In genomic region chr21:44908496-44908895, GRCh38 we compare ENCODE assay signal across 16 cellular contexts. TPM values are rescaled to one million over a fixed set of nuclear protein-coding genes. Genes with fewer than 3 reads are reported as not detected.
DNase-seq lines count a peak whose midpoint lies in the region; ATAC-seq and TF ChIP-seq lines count a peak whose summit lies in the region.
"Had no signal": no experiment of that assay in that cellular context is flagged by ENCODE, and none has a peak within 500 bp of the region (broad histone marks: within the 10 kb centered on the region; RNA-seq: fewer than 3 reads in every experiment).

No MANE protein-coding gene starts in this region.

- H3K27ac ChIP-seq in CD4-positive, alpha-beta T cell (ENCODE audit: low read depth, low read length), result no peak overlapping the region
- H3K27ac ChIP-seq in smooth muscle cell (ENCODE audit: low read depth), result no peak overlapping the region

- no peak overlapping the region for H2AFZ ChIP-seq in smooth muscle cell (ENCODE audit: low read depth)

- H3K9me3 Mint-ChIP-seq in CD4-positive, alpha-beta T cell, result no peaks in the 10 kb centered on the region
- no peaks in the 10 kb centered on the region for H3K9me3 Mint-ChIP-seq in effector memory CD8-positive, alpha-beta T cell
- H3K9me3 Mint-ChIP-seq: HFFc6 had no signal

- no peaks in the 10 kb centered on the region for H4K20me1 ChIP-seq in smooth muscle cell (ENCODE audit: low read depth)

- intact Hi-C loops in CD4-positive, alpha-beta T cell (cut with DNase I, micrococcal nuclease), result no loop called here

- H3K4me1 ChIP-seq in smooth muscle cell (ENCODE audit: low read depth), result peaks cover 9% of the 10 kb centered on the region

- peak overlapping the region; percentile 55 for H3K4me2 ChIP-seq in smooth muscle cell

- peaks cover 62% of the 10 kb centered on the region for H3K36me3 Mint-ChIP-seq in CD4-positive, alpha-beta T cell (ENCODE audit: low read depth)
- peaks cover 84% of the 10 kb centered on the region for H3K36me3 Mint-ChIP-seq in effector memory CD8-positive, alpha-beta T cell (ENCODE audit: insufficient read depth)
- H3K36me3 Mint-ChIP-seq: brain had no signal

- no peak for TF ChIP-seq CTCF in CD4-positive, alpha-beta T cell (IDR thresholded peaks at IDR 0.05)
- TF ChIP-seq CTCF in NB4 (IDR thresholded peaks at IDR 0.05; ENCODE audit: low read depth, low read length), result no peak
- no peak for TF ChIP-seq CTCF in smooth muscle cell (IDR thresholded peaks at IDR 0.05; ENCODE audit: borderline replicate concordance, insufficient read depth, poor library complexity, severe bottlenecking)

- H3K27me3 ChIP-seq in CD4-positive, alpha-beta T cell (ENCODE audit: control insufficient read depth, insufficient read depth, low read length), result no peaks in the 10 kb centered on the region
- H3K27me3 ChIP-seq in smooth muscle cell (ENCODE audit: low read depth), result no peaks in the 10 kb centered on the region

- CTCF ChIA-PET in CD4-positive, alpha-beta T cell (lab: Charles Lee), result interaction anchor here (0.6 to 1.8 kb wide), 2 partner anchors 11 to 19 kb away, joined by 3 to 4 read pairs; no protein-coding TSS in a partner anchor

- peak overlapping the region; percentile 88 for H3K27ac Mint-ChIP-seq in CD4-positive, alpha-beta T cell
- peak overlapping the region; percentile 61 to 62 for H3K27ac Mint-ChIP-seq in effector memory CD8-positive, alpha-beta T cell
- H3K27ac Mint-ChIP-seq: HFFc6 had no signal

- DNase-seq in CD4-positive, alpha-beta T cell, result no peak
- DNase-seq in NB4 (ENCODE audit: low read depth), result peak; percentile 46
- DNase-seq in effector memory CD8-positive, alpha-beta T cell, result no peak
- no peak for DNase-seq in smooth muscle cell (lab: John Stamatoyannopoulos, UW; ENCODE audit: unreplicated experiment)
- DNase-seq in inferior parietal cortex (ENCODE audit: extremely low spot score), result no peak
- DNase-seq in NCI-H526 treated with DMSO at 0.1 percent for 48 hours (lab: John Stamatoyannopoulos, UW), result no peak
- DNase-seq: activated T-cell treated with anti-CD3 and anti-CD28 coated beads, Interleukin-2, amount 50 U/mL, for 48 hours; COR-L47; HFFc6; NCI-H1930; NCI-H510A treated with DMSO at 0.1 percent for 48 hours; occipital lobe had no signal

- H3K27me3 Mint-ChIP-seq in CD4-positive, alpha-beta T cell, result no peaks in the 10 kb centered on the region
- H3K27me3 Mint-ChIP-seq in effector memory CD8-positive, alpha-beta T cell, result no peaks in the 10 kb centered on the region

- no peak for TF ChIP-seq POLR2A in NB4 (IDR thresholded peaks at IDR 0.05; ENCODE audit: extremely low read depth, insufficient read length)

- H3K4me3 ChIP-seq in NB4 (ENCODE audit: low read depth, low read length), result no peak overlapping the region
- H3K4me3 ChIP-seq in smooth muscle cell, result no peak overlapping the region
- H3K4me3 ChIP-seq: skin epidermis had no signal

- H3K4me3 Mint-ChIP-seq in CD4-positive, alpha-beta T cell, result peak overlapping the region; percentile 35
- H3K4me3 Mint-ChIP-seq in effector memory CD8-positive, alpha-beta T cell, result no peak overlapping the region
- H3K4me3 Mint-ChIP-seq: brain, HFFc6 had no signal

- H3K36me3 ChIP-seq in smooth muscle cell (ENCODE audit: low read depth), result no peaks in the 10 kb centered on the region

- no peaks in the 10 kb centered on the region for H3K79me2 ChIP-seq in smooth muscle cell (ENCODE audit: low read depth)

- no peak for ATAC-seq in CD4-positive, alpha-beta T cell (ENCODE audit: poor library complexity)
- no peak for ATAC-seq in effector memory CD8-positive, alpha-beta T cell (replicated peaks)
- no peak for ATAC-seq in HG02970 (IDR thresholded peaks at IDR 0.05; ENCODE audit: low FRiP score, unreplicated experiment)
- ATAC-seq: activated CD4-positive, CD25-positive, alpha-beta regulatory T cell treated with anti-CD3 and anti-CD28 coated beads, Interleukin-2, amount 50 U/mL, for 24 hours had no signal

- POLR2A ChIA-PET in CD4-positive, alpha-beta T cell (lab: Charles Lee), result interaction anchor here (1.4 to 3.7 kb wide), 6 partner anchors 8 to 35 kb away, joined by 4 to 19 read pairs (median 9); partner anchors contain the start of genes ITGB2 and PTTG1IP

- no peak overlapping the region for H3K9ac ChIP-seq in smooth muscle cell (ENCODE audit: low read depth)

- WGBS in smooth muscle cell (ENCODE audit: low lambda C conversion rate), result 62% methylated on average over 12 of the region's 12 CpGs

- no peaks in the 10 kb centered on the region for H3F3A ChIP-seq in smooth muscle cell (ENCODE audit: low read depth)

- H3K9me3 ChIP-seq in CD4-positive, alpha-beta T cell (ENCODE audit: control insufficient read depth, low read length), result no peaks in the 10 kb centered on the region
- H3K9me3 ChIP-seq in smooth muscle cell (replicated peaks; ENCODE audit: low read depth), result no peaks in the 10 kb centered on the region

- H3K4me1 Mint-ChIP-seq in CD4-positive, alpha-beta T cell (ENCODE audit: low read depth), result peaks cover 56% of the 10 kb centered on the region
- H3K4me1 Mint-ChIP-seq in effector memory CD8-positive, alpha-beta T cell (ENCODE audit: low read depth in 2 of 2), result peaks cover 44 to 50% of the 10 kb centered on the region in 2 donors

RNA-seq across cellular contexts. Expression of gene ITGB2, which starts 12.2 kb away (rescaled TPM):
- 100 to 1,000 TPM; 283 to 284 TPM for total RNA-seq in CD4-positive, alpha-beta T cell
- 0.18 TPM in 1 of 2 replicates, not detected in the other for total RNA-seq in smooth muscle cell
- polyA plus RNA-seq in smooth muscle cell, result 0.86 and 1.0 TPM in 2 replicates

RNA-seq across cellular contexts. Expression of gene SLX9, which starts 31.3 kb away (rescaled TPM):
- total RNA-seq in CD4-positive, alpha-beta T cell, result 1 to 10 TPM; 7.7 to 9.1 TPM
- total RNA-seq in smooth muscle cell, result 13.9 and 15.9 TPM in 2 replicates
- 26.6 and 32.7 TPM in 2 replicates for polyA plus RNA-seq in smooth muscle cell

RNA-seq across cellular contexts. Expression of gene PTTG1IP, which starts 35.0 kb away (rescaled TPM):
- total RNA-seq in CD4-positive, alpha-beta T cell, result 10 to 100 TPM; 99.0 to 99.5 TPM
- total RNA-seq in smooth muscle cell, result 331 and 369 TPM in 2 replicates
- 314 and 340 TPM in 2 replicates for polyA plus RNA-seq in smooth muscle cell

Comparison
In these comparisons a context has a peak if more than half of its experiments do, and no peak if none do; other contexts are left out.
1. RNA of gene ITGB2, which starts 12.2 kb away (total RNA-seq): 283 to 284 TPM in CD4-positive, alpha-beta T cell; 0.18 TPM in smooth muscle cell; every median in the first group is over 100 times any median in the second.